In the genomic region with DNA sequence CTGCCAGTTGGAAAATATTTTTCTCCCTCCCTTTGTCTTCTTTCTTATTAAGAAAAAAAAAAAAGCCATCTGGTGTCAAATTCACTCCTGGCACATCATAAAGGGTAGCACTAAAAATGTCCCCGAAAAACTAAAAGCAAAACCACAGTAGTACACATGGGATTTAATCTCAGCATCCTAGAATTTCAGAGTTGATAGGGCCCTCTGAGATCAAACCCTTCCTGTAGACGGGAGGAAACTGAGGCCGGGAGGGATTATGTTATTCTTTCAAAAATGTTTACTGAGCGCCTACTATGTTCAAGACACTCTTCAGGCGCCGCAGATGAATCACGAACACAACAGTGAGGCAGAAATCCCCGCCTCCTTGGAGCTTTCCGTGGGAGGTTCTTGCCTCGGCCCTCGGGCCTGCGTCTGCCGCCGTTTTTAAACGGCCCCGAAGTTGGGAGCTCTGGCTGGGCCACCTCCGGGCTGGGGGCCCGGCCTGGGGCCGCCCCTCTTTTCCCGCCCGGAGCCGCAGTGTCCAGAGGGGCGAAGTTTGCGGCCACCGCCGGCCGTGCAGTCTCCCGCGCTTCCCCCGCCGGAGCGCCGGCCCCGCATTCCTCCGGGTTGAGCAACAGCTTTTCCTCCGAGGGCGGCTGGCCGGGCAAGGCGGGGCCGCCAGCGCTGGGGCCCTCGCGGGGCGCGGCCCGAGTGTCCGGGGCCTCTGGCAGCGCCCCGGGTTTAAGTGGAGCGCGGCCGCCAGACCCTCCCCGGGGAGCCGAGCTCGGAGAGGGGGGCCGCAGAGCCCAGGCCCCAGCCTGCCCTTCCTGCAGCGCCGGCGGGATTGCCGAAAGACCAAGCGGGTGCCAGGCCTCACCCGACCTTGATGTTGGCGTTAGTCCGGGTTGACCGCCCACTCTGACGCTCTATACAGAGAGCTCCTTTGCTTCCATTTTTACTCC, we compare ENCODE assay signal across 8 cellular contexts. TPM values are rescaled to one million over a fixed set of nuclear protein-coding genes. Genes with fewer than 3 reads are reported as not detected.
DNase-seq lines count a peak whose midpoint lies in the region; ATAC-seq and TF ChIP-seq lines count a peak whose summit lies in the region.

No MANE protein-coding gene starts in this region.

- DNase-seq in GM10266 (ENCODE audit: extremely low spot score) (peak; percentile 74), HFF-Myc (ENCODE audit: extremely low read depth, low read depth) (no peak), NCI-H446 treated with DMSO at 0.1 percent for 48 hours (lab: John Stamatoyannopoulos, UW) (peak; percentile 73), activated T-cell treated with anti-CD3 and anti-CD28 coated beads for 48 hours (ENCODE audit: low read depth) (peak; percentile 43), stomach (peak; percentile 75)

- WGBS in esophagus, 2 donors: 1% methylated on average over 65 to 66 of the region's 66 CpGs
- WGBS in stomach, 5 donors: 1 to 2% (median 2%) methylated on average over 29 to 66 of the region's 66 CpGs

- intact Hi-C loops in stomach (cut with DNase I; ENCODE audit: low total_unique reads): no loop called here

- H3K36me3 ChIP-seq in esophagus (ENCODE audit: control insufficient read depth in 2 of 2, insufficient read depth in 2 of 2, low read length in 1 of 2): no peaks in the 10 kb centered on the region
- H3K36me3 ChIP-seq in muscle layer of colon (ENCODE audit: insufficient read depth, low read length): no peaks in the 10 kb centered on the region
- H3K36me3 ChIP-seq in stomach: no peaks in the 10 kb centered on the region

- no peak for TF ChIP-seq EP300 in stomach (IDR thresholded peaks at IDR 0.05)

- H3K27me3 ChIP-seq in esophagus (ENCODE audit: control insufficient read depth in 1 of 2, insufficient read depth in 2 of 2, low read length in 2 of 2) (no peaks in the 10 kb centered on the region), muscle layer of colon (ENCODE audit: control insufficient read depth in 1 of 2, insufficient read depth in 2 of 2, low read length in 2 of 2) (no peaks in the 10 kb centered on the region), stomach (no peaks in the 10 kb centered on the region)

- H3K9ac ChIP-seq in muscle layer of colon (ENCODE audit: low read length): peak overlapping the region; percentile 59

- TF ChIP-seq CTCF in GM10266 (IDR thresholded peaks at IDR 0.05; ENCODE audit: control insufficient read depth, insufficient read depth, low read depth, missing control alignments): no peak
- no peak for TF ChIP-seq CTCF in HFF-Myc (IDR thresholded peaks at IDR 0.05; ENCODE audit: low read depth, low read length, missing control alignments)
- no peak for TF ChIP-seq CTCF in stomach (IDR thresholded peaks at IDR 0.05)

- no peak for ATAC-seq in HG02840 (IDR thresholded peaks at IDR 0.05; ENCODE audit: low FRiP score, unreplicated experiment)

- H3K4me3 ChIP-seq in HFF-Myc (replicated peaks; ENCODE audit: low read depth, low read length) (peak overlapping the region; percentile 40), esophagus (ENCODE audit: low read depth in 1 of 2, low read length in 2 of 2) (peak overlapping the region; percentile 57 to 58), muscle layer of colon (ENCODE audit: low read depth in 1 of 2, low read length in 2 of 2) (peak overlapping the region; percentile 43 to 58), stomach (peak overlapping the region; percentile 44 to 65 (median 51))

- peaks cover 0 to 4% of the 10 kb centered on the region in 2 donors for H3K4me1 ChIP-seq in esophagus (ENCODE audit: control insufficient read depth in 2 of 2, insufficient read depth in 2 of 2, low read length in 1 of 2)
- H3K4me1 ChIP-seq in muscle layer of colon (ENCODE audit: insufficient read depth, low read length): peaks cover 38% of the 10 kb centered on the region
- H3K4me1 ChIP-seq in stomach: peaks cover 11 to 45% (median 29%) of the 10 kb centered on the region in 4 donors

- H3K27ac ChIP-seq in esophagus (ENCODE audit: low read depth in 2 of 2, low read length in 1 of 2) (peak overlapping the region; percentile 91 to 96), muscle layer of colon (ENCODE audit: low read depth, low read length) (peak overlapping the region; percentile 88), stomach (peak overlapping the region; percentile 90 to 96 (median 92))

- no peak for TF ChIP-seq POLR2A in stomach (IDR thresholded peaks at IDR 0.05)

- H3K9me3 ChIP-seq in esophagus (ENCODE audit: control insufficient read depth in 2 of 2, insufficient read depth in 1 of 2, low read depth in 1 of 2, low read length in 1 of 2) (no peaks in the 10 kb centered on the region), muscle layer of colon (ENCODE audit: low read length) (no peaks in the 10 kb centered on the region), stomach (no peaks in the 10 kb centered on the region)

RNA-seq across cellular contexts. Expression of gene CTDSP2, which starts 18.6 kb away (rescaled TPM):
- polyA plus RNA-seq in esophagus (10 to 100 TPM; 22.4 to 34.7 TPM), stomach (10 to 100 TPM; 28.4 to 67.4 (median 65.4) TPM)
- total RNA-seq in stomach: 100 to 1,000 TPM in 2 of 5 donors, 10 to 100 TPM in 3; 64.6 to 152 (median 82.4) TPM

RNA-seq across cellular contexts. Expression of gene AVIL, which starts 46.5 kb away (rescaled TPM):
- polyA plus RNA-seq in esophagus: 1 to 10 TPM; 2.1 to 4.4 TPM
- total RNA-seq in stomach: 1 to 10 TPM in 4 of 5 donors, under 1 TPM in 1; 0.45 to 5.8 (median 4.1) TPM
- 1 to 10 TPM; 1.5 to 5.9 (median 2.3) TPM for polyA plus RNA-seq in stomach
